2 cellular contexts compared by ENCODE assay signal in the genomic region with DNA sequence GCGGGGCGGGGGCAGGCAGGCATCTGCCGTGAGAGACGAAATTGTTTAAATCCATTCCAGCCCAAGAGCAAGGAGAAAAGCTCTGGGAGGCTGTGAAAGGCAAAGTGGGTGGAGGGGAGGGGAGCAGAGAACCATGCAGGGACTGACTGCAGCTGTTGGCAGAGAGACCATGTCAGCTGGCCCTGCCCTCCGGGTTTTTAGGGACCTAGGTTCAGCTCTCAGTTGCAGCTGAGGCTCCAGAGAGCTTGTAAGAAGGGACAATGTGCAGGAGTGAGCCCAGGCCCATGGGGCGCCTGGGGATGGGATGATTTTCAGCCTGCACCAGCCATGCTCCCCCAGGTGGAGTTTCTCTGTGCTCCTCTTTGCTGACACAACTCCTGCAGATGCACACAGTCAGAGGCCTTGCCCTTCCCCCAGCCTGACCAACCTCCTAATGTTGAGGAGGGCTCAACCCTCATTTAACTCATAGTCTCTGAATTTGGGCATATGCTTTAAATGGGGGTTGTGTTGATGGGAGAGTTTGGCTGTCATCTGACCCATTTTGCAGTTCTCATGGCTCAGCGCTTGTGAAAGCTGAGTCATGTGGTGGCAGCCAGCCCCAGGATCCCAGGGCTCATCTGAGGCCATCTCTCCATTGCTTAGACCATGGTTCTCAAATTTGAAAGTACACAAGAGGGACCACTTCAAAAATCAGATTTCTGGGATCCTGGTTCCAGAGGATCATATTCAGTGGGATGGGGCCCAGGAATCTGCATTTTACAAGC.
TF ChIP-seq lines count a peak whose summit lies in the region.

No MANE protein-coding gene starts in this region.

TF ChIP-seq in HEK293, 187 proteins besides CTCF, POLR2A, EP300 and RAD21 (continued from another document):
- TF ChIP-seq, protein P1, sequence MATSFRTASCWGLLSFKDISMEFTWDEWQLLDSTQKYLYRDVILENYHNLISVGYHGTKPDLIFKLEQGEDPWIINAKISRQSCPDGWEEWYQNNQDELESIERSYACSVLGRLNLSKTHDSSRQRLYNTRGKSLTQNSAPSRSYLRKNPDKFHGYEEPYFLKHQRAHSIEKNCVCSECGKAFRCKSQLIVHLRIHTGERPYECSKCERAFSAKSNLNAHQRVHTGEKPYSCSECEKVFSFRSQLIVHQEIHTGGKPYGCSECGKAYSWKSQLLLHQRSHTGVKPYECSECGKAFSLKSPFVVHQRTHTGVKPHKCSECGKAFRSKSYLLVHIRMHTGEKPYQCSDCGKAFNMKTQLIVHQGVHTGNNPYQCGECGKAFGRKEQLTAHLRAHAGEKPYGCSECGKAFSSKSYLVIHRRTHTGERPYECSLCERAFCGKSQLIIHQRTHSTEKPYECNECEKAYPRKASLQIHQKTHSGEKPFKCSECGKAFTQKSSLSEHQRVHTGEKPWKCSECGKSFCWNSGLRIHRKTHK (tag by site-specific recombination; IDR thresholded peaks at IDR 0.05), result no peak
- TF ChIP-seq GLIS1 (tag by site-specific recombination; IDR thresholded peaks at IDR 0.05), result peak; percentile 49
- no peak for TF ChIP-seq ZNF747 (tag by site-specific recombination; IDR thresholded peaks at IDR 0.05)
- TF ChIP-seq, protein P2, sequence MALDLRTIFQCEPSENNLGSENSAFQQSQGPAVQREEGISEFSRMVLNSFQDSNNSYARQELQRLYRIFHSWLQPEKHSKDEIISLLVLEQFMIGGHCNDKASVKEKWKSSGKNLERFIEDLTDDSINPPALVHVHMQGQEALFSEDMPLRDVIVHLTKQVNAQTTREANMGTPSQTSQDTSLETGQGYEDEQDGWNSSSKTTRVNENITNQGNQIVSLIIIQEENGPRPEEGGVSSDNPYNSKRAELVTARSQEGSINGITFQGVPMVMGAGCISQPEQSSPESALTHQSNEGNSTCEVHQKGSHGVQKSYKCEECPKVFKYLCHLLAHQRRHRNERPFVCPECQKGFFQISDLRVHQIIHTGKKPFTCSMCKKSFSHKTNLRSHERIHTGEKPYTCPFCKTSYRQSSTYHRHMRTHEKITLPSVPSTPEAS (tag by site-specific recombination; IDR thresholded peaks at IDR 0.05), result no peak
- TF ChIP-seq ZNF146 (tag by site-specific recombination; IDR thresholded peaks at IDR 0.05), result no peak
- TF ChIP-seq ZNF558 (tag by site-specific recombination; IDR thresholded peaks at IDR 0.05), result no peak
- no peak for TF ChIP-seq PRDM10 (tag by site-specific recombination; IDR thresholded peaks at IDR 0.05)
- 0 out of 2 replicates have a peak, but pooled peaks have one; percentile 11 for TF ChIP-seq ZNF629 (tag by site-specific recombination; IDR thresholded peaks at IDR 0.05)
- TF ChIP-seq ZSCAN23 (tag by site-specific recombination; IDR thresholded peaks at IDR 0.05), result no peak
- TF ChIP-seq ZNF792 (tag by site-specific recombination; IDR thresholded peaks at IDR 0.05), result no peak
- no peak for TF ChIP-seq REST (tag by site-specific recombination; IDR thresholded peaks at IDR 0.05)
- TF ChIP-seq ZNF223 (tag by site-specific recombination; IDR thresholded peaks at IDR 0.05), result no peak
- 0 out of 2 replicates have a peak, but pooled peaks have one; percentile 34 for TF ChIP-seq ZBTB20 (tag by site-specific recombination; IDR thresholded peaks at IDR 0.05)
- peak; percentile 43 for TF ChIP-seq ZIC2 (tag by site-specific recombination; IDR thresholded peaks at IDR 0.05)

TF ChIP-seq in HepG2, 621 proteins besides CTCF, POLR2A, EP300 and RAD21 (continued from another document):
- TF ChIP-seq CEBPG (CRISPR knock-in tag; IDR thresholded peaks at IDR 0.05) (no peak), CENPX (CRISPR knock-in tag; IDR thresholded peaks at IDR 0.05) (no peak), ZNF432 (CRISPR knock-in tag; IDR thresholded peaks at IDR 0.05; ENCODE audit: borderline replicate concordance) (no peak), SRSF9 (IDR thresholded peaks at IDR 0.05; ENCODE audit: borderline replicate concordance, insufficient read depth, low read depth, low read length, poor library complexity, severe bottlenecking) (no peak), MTA3 (CRISPR knock-in tag; IDR thresholded peaks at IDR 0.05) (no peak), PHF20 (CRISPR knock-in tag; IDR thresholded peaks at IDR 0.05) (no peak)
